Comparison of ENCODE assay signal across 16 cellular contexts in the genomic region with DNA sequence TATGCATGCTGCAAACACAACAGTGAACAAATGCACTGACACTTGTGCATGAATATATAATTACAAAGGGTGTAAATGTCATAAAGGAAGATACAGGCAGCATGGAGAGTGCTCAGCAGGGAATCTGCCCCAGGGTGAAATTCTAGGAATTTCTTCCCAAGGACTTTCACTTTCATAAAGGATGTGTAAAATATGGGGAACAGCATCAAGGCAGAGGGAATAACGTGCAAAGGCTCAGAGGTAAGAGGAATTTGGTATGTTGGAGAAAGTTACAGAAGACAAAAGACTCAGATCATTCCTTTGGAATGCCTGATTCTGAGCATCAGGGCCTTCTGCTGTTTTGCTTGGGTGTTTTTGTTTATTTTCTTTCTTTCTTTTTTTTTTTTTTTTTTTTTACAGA.
DNase-seq lines count a peak whose midpoint lies in the region; ATAC-seq and TF ChIP-seq lines count a peak whose summit lies in the region.
"Had no signal": no experiment of that assay in that cellular context is flagged by ENCODE, and none has a peak within 500 bp of the region (broad histone marks: within the 10 kb centered on the region; RNA-seq: fewer than 3 reads in every experiment).

No MANE protein-coding gene starts in this region.

- H3K4me3 Mint-ChIP-seq in activated CD8-positive, alpha-beta memory T cell treated with anti-CD3 and anti-CD28 coated beads, Interleukin-2, amount 10 ng/mL, durations not matched to agents 7 days and 5 days, result no peak overlapping the region
- H3K4me3 Mint-ChIP-seq: B cell; CD8-positive, alpha-beta T cell; HFFc6 had no signal

- H3K4me3 ChIP-seq in HEK293 (ENCODE audit: low read depth, low read length) (no peak overlapping the region), SJSA1 (no peak overlapping the region), trophoblast cell (ENCODE audit: low read depth, low read length) (no peak overlapping the region), Peyer's patch (no peak overlapping the region)
- H3K4me3 ChIP-seq: BLaER1 treated with 17β-estradiol and CSF1 and Interleukin-3, amounts not matched to agents 10 nM and 100 nM; GM23248 had no signal

- CTCF ChIA-PET in HEK293 (lab: Yijun Ruan, JAX), result no interaction called here
- CTCF ChIA-PET in activated CD8-positive, alpha-beta memory T cell treated with anti-CD3 and anti-CD28 coated beads, Interleukin-2, amount 10 ng/mL, durations not matched to agents 7 days and 5 days (lab: Charles Lee), result no interaction called here

- no peaks in the 10 kb centered on the region for H3K4me1 Mint-ChIP-seq in activated CD8-positive, alpha-beta memory T cell treated with anti-CD3 and anti-CD28 coated beads, Interleukin-2, amount 10 ng/mL, durations not matched to agents 7 days and 5 days
- H3K4me1 Mint-ChIP-seq: B cell had no signal

- WGBS in trophoblast cell (ENCODE audit: extremely low coverage, insufficient coverage, insufficient read length), result no CpG with 5 or more reads among the region's 1 CpG

- H3K79me2 ChIP-seq in trophoblast cell (ENCODE audit: control insufficient read depth, insufficient read depth, low read length, poor library complexity), result peaks cover 11% of the 10 kb centered on the region

- H3K18ac ChIP-seq in trophoblast cell (ENCODE audit: low read length), result no peak overlapping the region

- H3K36me3 Mint-ChIP-seq in activated CD8-positive, alpha-beta memory T cell treated with anti-CD3 and anti-CD28 coated beads, Interleukin-2, amount 10 ng/mL, durations not matched to agents 7 days and 5 days, result no peaks in the 10 kb centered on the region
- H3K36me3 Mint-ChIP-seq: CD8-positive, alpha-beta T cell had no signal

- H3K27me3 Mint-ChIP-seq in activated CD8-positive, alpha-beta memory T cell treated with anti-CD3 and anti-CD28 coated beads, Interleukin-2, amount 10 ng/mL, durations not matched to agents 7 days and 5 days, result peaks cover 7% of the 10 kb centered on the region

- POLR2A ChIA-PET in HEK293 (lab: Yijun Ruan, JAX), result no interaction called here

- H3K4me1 ChIP-seq in HEK293 (ENCODE audit: control insufficient read depth, insufficient read depth, low read length) (no peaks in the 10 kb centered on the region), SJSA1 (replicated peaks) (peaks cover 66% of the 10 kb centered on the region), trophoblast cell (ENCODE audit: control insufficient read depth in 1 of 2, insufficient read depth in 2 of 2, low read length in 2 of 2) (peaks cover 17 to 24% of the 10 kb centered on the region in 2 experiments), Peyer's patch (no peaks in the 10 kb centered on the region)
- H3K4me1 ChIP-seq: BLaER1 treated with 17β-estradiol and CSF1 and Interleukin-3, amounts not matched to agents 10 nM and 100 nM had no signal

- H3K27me3 ChIP-seq in SJSA1 (replicated peaks) (no peaks in the 10 kb centered on the region), trophoblast cell (ENCODE audit: insufficient read depth, low read length) (no peaks in the 10 kb centered on the region), Peyer's patch (no peaks in the 10 kb centered on the region)
- H3K27me3 ChIP-seq: BLaER1 treated with 17β-estradiol and CSF1 and Interleukin-3, amounts not matched to agents 10 nM and 100 nM had no signal

- peaks cover 19% of the 10 kb centered on the region for H3K79me1 ChIP-seq in trophoblast cell (ENCODE audit: low read length)

- no peak overlapping the region for H4K8ac ChIP-seq in trophoblast cell (ENCODE audit: low read depth, low read length)

- no peaks in the 10 kb centered on the region for H3K36me3 ChIP-seq in HEK293 (ENCODE audit: control insufficient read depth in 2 of 2, insufficient read depth in 1 of 2, low read length in 2 of 2)
- no peaks in the 10 kb centered on the region for H3K36me3 ChIP-seq in SJSA1
- no peaks in the 10 kb centered on the region for H3K36me3 ChIP-seq in trophoblast cell (ENCODE audit: control insufficient read depth in 1 of 2, insufficient read depth in 2 of 2, low read length in 2 of 2)
- no peaks in the 10 kb centered on the region for H3K36me3 ChIP-seq in Peyer's patch
- H3K36me3 ChIP-seq: BLaER1 treated with 17β-estradiol and CSF1 and Interleukin-3, amounts not matched to agents 10 nM and 100 nM had no signal

- ATAC-seq in activated CD8-positive, alpha-beta memory T cell treated with anti-CD3 and anti-CD28 coated beads, Interleukin-2, amount 10 ng/mL, durations not matched to agents 7 days and 5 days, result no peak
- ATAC-seq in HG02840 (IDR thresholded peaks at IDR 0.05; ENCODE audit: low FRiP score, unreplicated experiment) (no peak), HG03097 (IDR thresholded peaks at IDR 0.05; ENCODE audit: low FRiP score, unreplicated experiment) (no peak)
- ATAC-seq: CD8-positive, alpha-beta T cell had no signal

- no peak overlapping the region for H3K4me2 ChIP-seq in trophoblast cell (ENCODE audit: low read length)
- H3K4me2 ChIP-seq: BLaER1 treated with 17β-estradiol and CSF1 and Interleukin-3, amounts not matched to agents 10 nM and 100 nM had no signal

- no peak overlapping the region for H2BK5ac ChIP-seq in trophoblast cell (ENCODE audit: low read depth, low read length, poor library complexity)

- TF ChIP-seq CTCF in HEK293 (tag by site-specific recombination; IDR thresholded peaks at IDR 0.05) (no peak), Peyer's patch (IDR thresholded peaks at IDR 0.05) (no peak)

- H3K27ac Mint-ChIP-seq in activated CD8-positive, alpha-beta memory T cell treated with anti-CD3 and anti-CD28 coated beads, Interleukin-2, amount 10 ng/mL, durations not matched to agents 7 days and 5 days, result no peak overlapping the region
- H3K27ac Mint-ChIP-seq: B cell; CD8-positive, alpha-beta T cell; HFFc6 had no signal

- no peak overlapping the region for H2AK5ac ChIP-seq in trophoblast cell (ENCODE audit: low read length)

- H3K27ac ChIP-seq in HEK293 (ENCODE audit: extremely low read depth, low read depth, low read length), result no peak overlapping the region
- H3K27ac ChIP-seq in SJSA1, result peak overlapping the region; percentile 26
- no peak overlapping the region for H3K27ac ChIP-seq in trophoblast cell (ENCODE audit: low read depth, low read length)
- no peak overlapping the region for H3K27ac ChIP-seq in Peyer's patch
- H3K27ac ChIP-seq: BLaER1 treated with 17β-estradiol and CSF1 and Interleukin-3, amounts not matched to agents 10 nM and 100 nM; GM23248 had no signal

- DNase-seq in SJSA1 (ENCODE audit: low read depth in 1 of 2, low spot score in 2 of 2) (peak; percentile 54 to 80), foreskin melanocyte (peak; percentile 63), trophoblast cell (peak; percentile 82 to 95), Peyer's patch (no peak)
- no peak for DNase-seq in activated CD8-positive, alpha-beta memory T cell treated with anti-CD3 and anti-CD28 coated beads, Interleukin-2, amount 10 ng/mL, durations not matched to agents 7 days and 5 days
- DNase-seq: Calu3; CD8-positive, alpha-beta T cell; DMS79 treated with DMSO at 0.1 percent for 48 hours; GM23248; HCEC 1CT; HFFc6 had no signal

- peak overlapping the region; percentile 33 for H4K91ac ChIP-seq in trophoblast cell (ENCODE audit: low read depth, low read length)

- H3K23ac ChIP-seq in trophoblast cell (ENCODE audit: low read length), result no peak overlapping the region

- no peak overlapping the region for H2BK12ac ChIP-seq in trophoblast cell (ENCODE audit: low read length)

- H3K4ac ChIP-seq in trophoblast cell (ENCODE audit: low read depth, low read length), result no peak overlapping the region

- H2AFZ ChIP-seq in trophoblast cell (ENCODE audit: insufficient read depth, low read length, poor library complexity), result no peak overlapping the region
- H2AFZ ChIP-seq: GM23248 had no signal

- H3K9me3 ChIP-seq in HEK293 (ENCODE audit: control insufficient read depth, insufficient read depth, low read depth, low read length) (no peaks in the 10 kb centered on the region), SJSA1 (replicated peaks) (no peaks in the 10 kb centered on the region), trophoblast cell (ENCODE audit: insufficient read depth, low read depth, low read length) (no peaks in the 10 kb centered on the region), Peyer's patch (no peaks in the 10 kb centered on the region)

- no peak overlapping the region for H4K12ac ChIP-seq in trophoblast cell (ENCODE audit: low read depth, low read length)

- H3K9me3 Mint-ChIP-seq in activated CD8-positive, alpha-beta memory T cell treated with anti-CD3 and anti-CD28 coated beads, Interleukin-2, amount 10 ng/mL, durations not matched to agents 7 days and 5 days (ENCODE audit: low read depth), result no peaks in the 10 kb centered on the region
- H3K9me3 Mint-ChIP-seq: CD8-positive, alpha-beta T cell; HFFc6 had no signal

- H3K9ac ChIP-seq in trophoblast cell (ENCODE audit: low read length), result no peak overlapping the region
- H3K9ac ChIP-seq: BLaER1 treated with 17β-estradiol and CSF1 and Interleukin-3, amounts not matched to agents 10 nM and 100 nM; GM23248 had no signal

- no peak overlapping the region for H2BK120ac ChIP-seq in trophoblast cell (ENCODE audit: insufficient read depth, low read length, poor library complexity)

- no peak for TF ChIP-seq POLR2A in Peyer's patch (IDR thresholded peaks at IDR 0.05)

- H3K14ac ChIP-seq in trophoblast cell (ENCODE audit: low read length), result no peak overlapping the region

TF ChIP-seq in HEK293, 187 proteins besides CTCF, POLR2A, EP300 and RAD21:
- TF ChIP-seq ZNF350 (tag by site-specific recombination; IDR thresholded peaks at IDR 0.05) (no peak), PRDM1 (tag by site-specific recombination; IDR thresholded peaks at IDR 0.05) (peak; percentile 70)

Comparison
In these comparisons a context has a peak if more than half of its experiments do, and no peak if none do; other contexts are left out.
1. DNase-seq: peak in SJSA1 (2 of 2), foreskin melanocyte (single experiment) and trophoblast cell (2 of 2); none in activated CD8-positive, alpha-beta memory T cell treated with anti-CD3 and anti-CD28 coated beads, Interleukin-2, amount 10 ng/mL, durations not matched to agents 7 days and 5 days (single experiment) and Peyer's patch (0 of 3).